In the genomic region with DNA sequence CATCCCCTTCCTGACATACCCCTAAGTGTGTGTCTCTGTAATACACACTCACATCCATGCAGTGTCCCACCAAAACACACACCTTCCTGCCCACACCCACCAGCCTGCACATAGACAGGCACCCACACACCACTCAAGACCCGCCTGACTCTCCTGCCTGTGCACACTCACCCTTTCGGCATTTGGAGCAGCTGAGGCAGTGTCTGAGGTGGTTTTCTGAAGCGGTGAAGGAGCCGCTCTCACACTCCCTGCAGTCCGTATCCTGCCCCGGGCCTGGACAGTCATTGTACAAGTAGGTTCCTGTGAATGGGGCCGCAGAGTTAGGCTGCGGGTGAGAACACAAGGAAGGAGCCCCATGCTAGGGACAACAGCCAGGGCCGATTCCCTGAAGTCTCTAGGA, we compare ENCODE assay signal across 1 cellular context.
TF ChIP-seq lines count a peak whose summit lies in the region.

No MANE protein-coding gene starts in this region.

TF ChIP-seq in IMR-90, 13 proteins besides CTCF, POLR2A, EP300 and RAD21:
- no peak for TF ChIP-seq CEBPB (IDR thresholded peaks at IDR 0.05; ENCODE audit: low read depth, low read length)
- 0 out of 2 replicates have a peak, but pooled peaks have one; percentile 30 for TF ChIP-seq MXI1 (IDR thresholded peaks at IDR 0.05; ENCODE audit: borderline replicate concordance, low read depth, low read length)
- TF ChIP-seq, protein P1, sequence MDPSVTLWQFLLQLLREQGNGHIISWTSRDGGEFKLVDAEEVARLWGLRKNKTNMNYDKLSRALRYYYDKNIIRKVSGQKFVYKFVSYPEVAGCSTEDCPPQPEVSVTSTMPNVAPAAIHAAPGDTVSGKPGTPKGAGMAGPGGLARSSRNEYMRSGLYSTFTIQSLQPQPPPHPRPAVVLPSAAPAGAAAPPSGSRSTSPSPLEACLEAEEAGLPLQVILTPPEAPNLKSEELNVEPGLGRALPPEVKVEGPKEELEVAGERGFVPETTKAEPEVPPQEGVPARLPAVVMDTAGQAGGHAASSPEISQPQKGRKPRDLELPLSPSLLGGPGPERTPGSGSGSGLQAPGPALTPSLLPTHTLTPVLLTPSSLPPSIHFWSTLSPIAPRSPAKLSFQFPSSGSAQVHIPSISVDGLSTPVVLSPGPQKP (IDR thresholded peaks at IDR 0.05; ENCODE audit: borderline replicate concordance, low read depth, low read length): no peak
- peak; percentile 29; the same call in 1 of the 2 replicates for TF ChIP-seq BHLHE40 (IDR thresholded peaks at IDR 0.05; ENCODE audit: low read depth, low read length)
- TF ChIP-seq RFX5 (IDR thresholded peaks at IDR 0.05; ENCODE audit: low read depth, low read length): no peak
- TF ChIP-seq RCOR1 (IDR thresholded peaks at IDR 0.05; ENCODE audit: insufficient replicate concordance, low read length): no peak
- no peak for TF ChIP-seq NFE2L2 (IDR thresholded peaks at IDR 0.05; ENCODE audit: low read depth, low read length)
- no peak for TF ChIP-seq MAZ (IDR thresholded peaks at IDR 0.05; ENCODE audit: borderline replicate concordance, low read depth, low read length)
- TF ChIP-seq, protein P2, sequence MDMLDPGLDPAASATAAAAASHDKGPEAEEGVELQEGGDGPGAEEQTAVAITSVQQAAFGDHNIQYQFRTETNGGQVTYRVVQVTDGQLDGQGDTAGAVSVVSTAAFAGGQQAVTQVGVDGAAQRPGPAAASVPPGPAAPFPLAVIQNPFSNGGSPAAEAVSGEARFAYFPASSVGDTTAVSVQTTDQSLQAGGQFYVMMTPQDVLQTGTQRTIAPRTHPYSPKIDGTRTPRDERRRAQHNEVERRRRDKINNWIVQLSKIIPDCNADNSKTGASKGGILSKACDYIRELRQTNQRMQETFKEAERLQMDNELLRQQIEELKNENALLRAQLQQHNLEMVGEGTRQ (IDR thresholded peaks at IDR 0.05; ENCODE audit: low read depth, low read length): no peak
- no peak for TF ChIP-seq CHD1 (IDR thresholded peaks at IDR 0.05; ENCODE audit: low read depth, low read length)
- no peak; the same call in 1 of the 2 replicates for TF ChIP-seq SMC3 (IDR thresholded peaks at IDR 0.05; ENCODE audit: low read depth, low read length)
- peak; percentile 60 for TF ChIP-seq FOS (IDR thresholded peaks at IDR 0.05; ENCODE audit: low read depth, low read length)
- no peak for TF ChIP-seq MAFK (IDR thresholded peaks at IDR 0.05; ENCODE audit: low read depth, low read length)
